ENCODE assay signal across 1 cellular context in the genomic region with DNA sequence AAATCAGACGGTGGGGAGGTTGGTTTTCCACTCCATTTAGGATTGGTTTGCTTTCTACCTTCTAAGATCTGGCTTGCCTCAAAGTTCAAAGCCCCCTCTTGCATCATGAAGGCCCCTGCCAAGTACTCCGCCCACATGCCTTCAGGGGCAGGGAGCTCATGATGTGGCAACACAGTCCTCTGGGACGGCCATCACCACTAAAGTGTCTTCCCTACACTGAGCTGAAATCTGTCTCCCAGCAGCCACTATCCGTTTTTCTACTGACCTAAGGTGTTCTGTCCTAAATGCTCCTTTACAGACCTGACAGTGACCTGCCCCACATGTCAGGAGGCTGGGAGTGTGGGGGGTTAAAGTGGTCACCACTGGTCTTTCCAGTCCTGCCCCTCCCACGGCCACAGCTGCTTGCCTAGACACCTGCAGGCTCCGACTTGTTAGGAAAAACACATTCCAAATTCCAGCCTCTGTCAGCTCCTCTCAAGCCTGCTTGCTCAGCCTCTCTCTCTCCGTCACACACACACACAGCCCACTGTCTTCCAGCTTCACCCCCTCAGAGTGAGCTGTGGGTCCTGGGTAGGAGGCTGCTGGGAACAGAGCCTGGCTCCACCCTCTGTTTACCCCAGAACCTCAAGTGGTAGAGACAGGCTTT.
TF ChIP-seq lines count a peak whose summit lies in the region.

No MANE protein-coding gene starts in this region.

TF ChIP-seq in HepG2, 621 proteins besides CTCF, POLR2A, EP300 and RAD21 (continued from another document and continues in another):
- TF ChIP-seq, protein P1, sequence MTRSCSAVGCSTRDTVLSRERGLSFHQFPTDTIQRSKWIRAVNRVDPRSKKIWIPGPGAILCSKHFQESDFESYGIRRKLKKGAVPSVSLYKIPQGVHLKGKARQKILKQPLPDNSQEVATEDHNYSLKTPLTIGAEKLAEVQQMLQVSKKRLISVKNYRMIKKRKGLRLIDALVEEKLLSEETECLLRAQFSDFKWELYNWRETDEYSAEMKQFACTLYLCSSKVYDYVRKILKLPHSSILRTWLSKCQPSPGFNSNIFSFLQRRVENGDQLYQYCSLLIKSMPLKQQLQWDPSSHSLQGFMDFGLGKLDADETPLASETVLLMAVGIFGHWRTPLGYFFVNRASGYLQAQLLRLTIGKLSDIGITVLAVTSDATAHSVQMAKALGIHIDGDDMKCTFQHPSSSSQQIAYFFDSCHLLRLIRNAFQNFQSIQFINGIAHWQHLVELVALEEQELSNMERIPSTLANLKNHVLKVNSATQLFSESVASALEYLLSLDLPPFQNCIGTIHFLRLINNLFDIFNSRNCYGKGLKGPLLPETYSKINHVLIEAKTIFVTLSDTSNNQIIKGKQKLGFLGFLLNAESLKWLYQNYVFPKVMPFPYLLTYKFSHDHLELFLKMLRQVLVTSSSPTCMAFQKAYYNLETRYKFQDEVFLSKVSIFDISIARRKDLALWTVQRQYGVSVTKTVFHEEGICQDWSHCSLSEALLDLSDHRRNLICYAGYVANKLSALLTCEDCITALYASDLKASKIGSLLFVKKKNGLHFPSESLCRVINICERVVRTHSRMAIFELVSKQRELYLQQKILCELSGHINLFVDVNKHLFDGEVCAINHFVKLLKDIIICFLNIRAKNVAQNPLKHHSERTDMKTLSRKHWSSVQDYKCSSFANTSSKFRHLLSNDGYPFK (CRISPR knock-in tag; IDR thresholded peaks at IDR 0.05; ENCODE audit: borderline replicate concordance), result peak; percentile 48; the same call in 1 of the 2 replicates
- TF ChIP-seq STAG1 (CRISPR knock-in tag; IDR thresholded peaks at IDR 0.05) (peak; percentile 16; the same call in 1 of the 2 replicates), ZNF878 (CRISPR knock-in tag; IDR thresholded peaks at IDR 0.05) (no peak), AGO2 (optimal IDR thresholded peaks at IDR 0.05; ENCODE audit: low read depth, low read length) (no peak), ZKSCAN1 (IDR thresholded peaks at IDR 0.05; ENCODE audit: low read length) (no peak), FIP1L1 (IDR thresholded peaks at IDR 0.05; ENCODE audit: borderline replicate concordance, insufficient read depth, low read depth, low read length) (no peak), YEATS4 (CRISPR knock-in tag; IDR thresholded peaks at IDR 0.05; ENCODE audit: borderline replicate concordance) (peak; percentile 66; the same call in 1 of the 2 replicates), SKI (IDR thresholded peaks at IDR 0.05; ENCODE audit: partially characterized antibody) (peak; percentile 11), SP4 (CRISPR knock-in tag; IDR thresholded peaks at IDR 0.05) (peak; percentile 53; the same call in 1 of the 2 replicates), KDM6A (CRISPR knock-in tag; IDR thresholded peaks at IDR 0.05; ENCODE audit: low read depth) (peak; percentile 67; the same call in 1 of the 2 replicates), SIX1 (CRISPR knock-in tag; IDR thresholded peaks at IDR 0.05; ENCODE audit: borderline replicate concordance) (0 out of 2 replicates have a peak, but pooled peaks have one; percentile 30), ZFP37 (CRISPR knock-in tag; IDR thresholded peaks at IDR 0.05; ENCODE audit: borderline replicate concordance) (no peak), ZNF354B (CRISPR knock-in tag; IDR thresholded peaks at IDR 0.05) (no peak), ZNF556 (CRISPR knock-in tag; IDR thresholded peaks at IDR 0.05; ENCODE audit: borderline replicate concordance) (0 out of 2 replicates have a peak, but pooled peaks have one; percentile 64), IRF2 (CRISPR knock-in tag; IDR thresholded peaks at IDR 0.05) (peak; percentile 44; the same call in 1 of the 2 replicates), ZBTB1 (CRISPR knock-in tag; IDR thresholded peaks at IDR 0.05; ENCODE audit: borderline replicate concordance) (no peak), TBX2 (CRISPR knock-in tag; IDR thresholded peaks at IDR 0.05; ENCODE audit: borderline replicate concordance) (peak; percentile 67; the same call in 1 of the 2 replicates)
- TF ChIP-seq, protein P2, sequence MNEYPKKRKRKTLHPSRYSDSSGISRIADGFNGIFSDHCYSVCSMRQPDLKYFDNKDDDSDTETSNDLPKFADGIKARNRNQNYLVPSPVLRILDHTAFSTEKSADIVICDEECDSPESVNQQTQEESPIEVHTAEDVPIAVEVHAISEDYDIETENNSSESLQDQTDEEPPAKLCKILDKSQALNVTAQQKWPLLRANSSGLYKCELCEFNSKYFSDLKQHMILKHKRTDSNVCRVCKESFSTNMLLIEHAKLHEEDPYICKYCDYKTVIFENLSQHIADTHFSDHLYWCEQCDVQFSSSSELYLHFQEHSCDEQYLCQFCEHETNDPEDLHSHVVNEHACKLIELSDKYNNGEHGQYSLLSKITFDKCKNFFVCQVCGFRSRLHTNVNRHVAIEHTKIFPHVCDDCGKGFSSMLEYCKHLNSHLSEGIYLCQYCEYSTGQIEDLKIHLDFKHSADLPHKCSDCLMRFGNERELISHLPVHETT (CRISPR knock-in tag; conservative IDR thresholded peaks at IDR 0.05), result 0 out of 2 replicates have a peak, but pooled peaks have one; percentile 45
- TF ChIP-seq, protein P3, sequence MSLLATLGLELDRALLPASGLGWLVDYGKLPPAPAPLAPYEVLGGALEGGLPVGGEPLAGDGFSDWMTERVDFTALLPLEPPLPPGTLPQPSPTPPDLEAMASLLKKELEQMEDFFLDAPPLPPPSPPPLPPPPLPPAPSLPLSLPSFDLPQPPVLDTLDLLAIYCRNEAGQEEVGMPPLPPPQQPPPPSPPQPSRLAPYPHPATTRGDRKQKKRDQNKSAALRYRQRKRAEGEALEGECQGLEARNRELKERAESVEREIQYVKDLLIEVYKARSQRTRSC (CRISPR knock-in tag; IDR thresholded peaks at IDR 0.05; ENCODE audit: low read depth), result no peak
- TF ChIP-seq, protein P4, sequence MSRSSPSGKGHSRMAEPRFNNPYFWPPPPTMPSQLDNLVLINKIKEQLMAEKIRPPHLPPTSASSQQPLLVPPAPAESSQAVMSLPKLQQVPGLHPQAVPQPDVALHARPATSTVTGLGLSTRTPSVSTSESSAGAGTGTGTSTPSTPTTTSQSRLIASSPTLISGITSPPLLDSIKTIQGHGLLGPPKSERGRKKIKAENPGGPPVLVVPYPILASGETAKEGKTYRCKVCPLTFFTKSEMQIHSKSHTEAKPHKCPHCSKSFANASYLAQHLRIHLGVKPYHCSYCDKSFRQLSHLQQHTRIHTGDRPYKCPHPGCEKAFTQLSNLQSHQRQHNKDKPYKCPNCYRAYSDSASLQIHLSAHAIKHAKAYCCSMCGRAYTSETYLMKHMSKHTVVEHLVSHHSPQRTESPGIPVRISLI (CRISPR knock-in tag; IDR thresholded peaks at IDR 0.05; ENCODE audit: borderline replicate concordance), result peak; percentile 62; the same call in 1 of the 2 replicates
- TF ChIP-seq, protein P5, sequence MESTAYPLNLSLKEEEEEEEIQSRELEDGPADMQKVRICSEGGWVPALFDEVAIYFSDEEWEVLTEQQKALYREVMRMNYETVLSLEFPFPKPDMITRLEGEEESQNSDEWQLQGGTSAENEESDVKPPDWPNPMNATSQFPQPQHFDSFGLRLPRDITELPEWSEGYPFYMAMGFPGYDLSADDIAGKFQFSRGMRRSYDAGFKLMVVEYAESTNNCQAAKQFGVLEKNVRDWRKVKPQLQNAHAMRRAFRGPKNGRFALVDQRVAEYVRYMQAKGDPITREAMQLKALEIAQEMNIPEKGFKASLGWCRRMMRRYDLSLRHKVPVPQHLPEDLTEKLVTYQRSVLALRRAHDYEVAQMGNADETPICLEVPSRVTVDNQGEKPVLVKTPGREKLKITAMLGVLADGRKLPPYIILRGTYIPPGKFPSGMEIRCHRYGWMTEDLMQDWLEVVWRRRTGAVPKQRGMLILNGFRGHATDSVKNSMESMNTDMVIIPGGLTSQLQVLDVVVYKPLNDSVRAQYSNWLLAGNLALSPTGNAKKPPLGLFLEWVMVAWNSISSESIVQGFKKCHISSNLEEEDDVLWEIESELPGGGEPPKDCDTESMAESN (CRISPR knock-in tag; conservative IDR thresholded peaks at IDR 0.05), result peak; percentile 61; the same call in 1 of the 2 replicates
- TF ChIP-seq, protein P6, sequence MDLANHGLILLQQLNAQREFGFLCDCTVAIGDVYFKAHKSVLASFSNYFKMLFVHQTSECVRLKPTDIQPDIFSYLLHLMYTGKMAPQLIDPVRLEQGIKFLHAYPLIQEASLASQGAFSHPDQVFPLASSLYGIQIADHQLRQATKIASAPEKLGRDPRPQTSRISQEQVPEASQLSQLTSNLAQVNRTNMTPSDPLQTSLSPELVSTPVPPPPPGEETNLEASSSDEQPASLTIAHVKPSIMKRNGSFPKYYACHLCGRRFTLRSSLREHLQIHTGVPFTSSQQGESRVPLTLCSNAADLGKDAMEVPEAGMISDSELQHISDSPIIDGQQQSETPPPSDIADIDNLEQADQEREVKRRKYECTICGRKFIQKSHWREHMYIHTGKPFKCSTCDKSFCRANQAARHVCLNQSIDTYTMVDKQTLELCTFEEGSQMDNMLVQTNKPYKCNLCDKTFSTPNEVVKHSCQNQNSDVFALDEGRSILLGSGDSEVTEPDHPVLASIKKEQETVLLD (CRISPR knock-in tag; IDR thresholded peaks at IDR 0.05; ENCODE audit: low read depth), result 0 out of 2 replicates have a peak, but pooled peaks have one; percentile 24
- TF ChIP-seq, protein P7, sequence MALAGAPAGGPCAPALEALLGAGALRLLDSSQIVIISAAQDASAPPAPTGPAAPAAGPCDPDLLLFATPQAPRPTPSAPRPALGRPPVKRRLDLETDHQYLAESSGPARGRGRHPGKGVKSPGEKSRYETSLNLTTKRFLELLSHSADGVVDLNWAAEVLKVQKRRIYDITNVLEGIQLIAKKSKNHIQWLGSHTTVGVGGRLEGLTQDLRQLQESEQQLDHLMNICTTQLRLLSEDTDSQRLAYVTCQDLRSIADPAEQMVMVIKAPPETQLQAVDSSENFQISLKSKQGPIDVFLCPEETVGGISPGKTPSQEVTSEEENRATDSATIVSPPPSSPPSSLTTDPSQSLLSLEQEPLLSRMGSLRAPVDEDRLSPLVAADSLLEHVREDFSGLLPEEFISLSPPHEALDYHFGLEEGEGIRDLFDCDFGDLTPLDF (CRISPR knock-in tag; IDR thresholded peaks at IDR 0.05), result no peak
- TF ChIP-seq, protein P8, sequence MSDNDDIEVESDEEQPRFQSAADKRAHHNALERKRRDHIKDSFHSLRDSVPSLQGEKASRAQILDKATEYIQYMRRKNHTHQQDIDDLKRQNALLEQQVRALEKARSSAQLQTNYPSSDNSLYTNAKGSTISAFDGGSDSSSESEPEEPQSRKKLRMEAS (IDR thresholded peaks at IDR 0.05), result peak; percentile 77
- TF ChIP-seq, protein P9, sequence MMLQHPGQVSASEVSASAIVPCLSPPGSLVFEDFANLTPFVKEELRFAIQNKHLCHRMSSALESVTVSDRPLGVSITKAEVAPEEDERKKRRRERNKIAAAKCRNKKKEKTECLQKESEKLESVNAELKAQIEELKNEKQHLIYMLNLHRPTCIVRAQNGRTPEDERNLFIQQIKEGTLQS (CRISPR knock-in tag; IDR thresholded peaks at IDR 0.05), result peak; percentile 98
- TF ChIP-seq, protein P10, sequence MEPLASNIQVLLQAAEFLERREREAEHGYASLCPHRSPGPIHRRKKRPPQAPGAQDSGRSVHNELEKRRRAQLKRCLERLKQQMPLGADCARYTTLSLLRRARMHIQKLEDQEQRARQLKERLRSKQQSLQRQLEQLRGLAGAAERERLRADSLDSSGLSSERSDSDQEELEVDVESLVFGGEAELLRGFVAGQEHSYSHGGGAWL (CRISPR knock-in tag; IDR thresholded peaks at IDR 0.05), result no peak
- TF ChIP-seq, protein P11, sequence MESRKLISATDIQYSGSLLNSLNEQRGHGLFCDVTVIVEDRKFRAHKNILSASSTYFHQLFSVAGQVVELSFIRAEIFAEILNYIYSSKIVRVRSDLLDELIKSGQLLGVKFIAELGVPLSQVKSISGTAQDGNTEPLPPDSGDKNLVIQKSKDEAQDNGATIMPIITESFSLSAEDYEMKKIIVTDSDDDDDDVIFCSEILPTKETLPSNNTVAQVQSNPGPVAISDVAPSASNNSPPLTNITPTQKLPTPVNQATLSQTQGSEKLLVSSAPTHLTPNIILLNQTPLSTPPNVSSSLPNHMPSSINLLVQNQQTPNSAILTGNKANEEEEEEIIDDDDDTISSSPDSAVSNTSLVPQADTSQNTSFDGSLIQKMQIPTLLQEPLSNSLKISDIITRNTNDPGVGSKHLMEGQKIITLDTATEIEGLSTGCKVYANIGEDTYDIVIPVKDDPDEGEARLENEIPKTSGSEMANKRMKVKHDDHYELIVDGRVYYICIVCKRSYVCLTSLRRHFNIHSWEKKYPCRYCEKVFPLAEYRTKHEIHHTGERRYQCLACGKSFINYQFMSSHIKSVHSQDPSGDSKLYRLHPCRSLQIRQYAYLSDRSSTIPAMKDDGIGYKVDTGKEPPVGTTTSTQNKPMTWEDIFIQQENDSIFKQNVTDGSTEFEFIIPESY (CRISPR knock-in tag; IDR thresholded peaks at IDR 0.05), result peak; percentile 32; the same call in 1 of the 2 replicates
- TF ChIP-seq, protein P12, sequence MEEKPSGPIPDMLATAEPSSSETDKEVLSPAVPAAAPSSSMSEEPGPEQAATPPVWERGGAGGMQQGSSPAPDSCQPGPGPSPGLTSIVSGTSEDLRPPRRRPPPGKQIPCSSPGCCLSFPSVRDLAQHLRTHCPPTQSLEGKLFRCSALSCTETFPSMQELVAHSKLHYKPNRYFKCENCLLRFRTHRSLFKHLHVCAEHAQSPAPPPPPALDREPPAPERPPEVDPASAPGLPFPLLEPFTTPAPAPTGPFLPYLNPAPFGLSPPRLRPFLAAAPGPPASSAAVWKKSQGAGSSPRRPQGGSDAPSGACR (CRISPR knock-in tag; IDR thresholded peaks at IDR 0.05), result 0 out of 2 replicates have a peak, but pooled peaks have one; percentile 47
- TF ChIP-seq, protein P13, sequence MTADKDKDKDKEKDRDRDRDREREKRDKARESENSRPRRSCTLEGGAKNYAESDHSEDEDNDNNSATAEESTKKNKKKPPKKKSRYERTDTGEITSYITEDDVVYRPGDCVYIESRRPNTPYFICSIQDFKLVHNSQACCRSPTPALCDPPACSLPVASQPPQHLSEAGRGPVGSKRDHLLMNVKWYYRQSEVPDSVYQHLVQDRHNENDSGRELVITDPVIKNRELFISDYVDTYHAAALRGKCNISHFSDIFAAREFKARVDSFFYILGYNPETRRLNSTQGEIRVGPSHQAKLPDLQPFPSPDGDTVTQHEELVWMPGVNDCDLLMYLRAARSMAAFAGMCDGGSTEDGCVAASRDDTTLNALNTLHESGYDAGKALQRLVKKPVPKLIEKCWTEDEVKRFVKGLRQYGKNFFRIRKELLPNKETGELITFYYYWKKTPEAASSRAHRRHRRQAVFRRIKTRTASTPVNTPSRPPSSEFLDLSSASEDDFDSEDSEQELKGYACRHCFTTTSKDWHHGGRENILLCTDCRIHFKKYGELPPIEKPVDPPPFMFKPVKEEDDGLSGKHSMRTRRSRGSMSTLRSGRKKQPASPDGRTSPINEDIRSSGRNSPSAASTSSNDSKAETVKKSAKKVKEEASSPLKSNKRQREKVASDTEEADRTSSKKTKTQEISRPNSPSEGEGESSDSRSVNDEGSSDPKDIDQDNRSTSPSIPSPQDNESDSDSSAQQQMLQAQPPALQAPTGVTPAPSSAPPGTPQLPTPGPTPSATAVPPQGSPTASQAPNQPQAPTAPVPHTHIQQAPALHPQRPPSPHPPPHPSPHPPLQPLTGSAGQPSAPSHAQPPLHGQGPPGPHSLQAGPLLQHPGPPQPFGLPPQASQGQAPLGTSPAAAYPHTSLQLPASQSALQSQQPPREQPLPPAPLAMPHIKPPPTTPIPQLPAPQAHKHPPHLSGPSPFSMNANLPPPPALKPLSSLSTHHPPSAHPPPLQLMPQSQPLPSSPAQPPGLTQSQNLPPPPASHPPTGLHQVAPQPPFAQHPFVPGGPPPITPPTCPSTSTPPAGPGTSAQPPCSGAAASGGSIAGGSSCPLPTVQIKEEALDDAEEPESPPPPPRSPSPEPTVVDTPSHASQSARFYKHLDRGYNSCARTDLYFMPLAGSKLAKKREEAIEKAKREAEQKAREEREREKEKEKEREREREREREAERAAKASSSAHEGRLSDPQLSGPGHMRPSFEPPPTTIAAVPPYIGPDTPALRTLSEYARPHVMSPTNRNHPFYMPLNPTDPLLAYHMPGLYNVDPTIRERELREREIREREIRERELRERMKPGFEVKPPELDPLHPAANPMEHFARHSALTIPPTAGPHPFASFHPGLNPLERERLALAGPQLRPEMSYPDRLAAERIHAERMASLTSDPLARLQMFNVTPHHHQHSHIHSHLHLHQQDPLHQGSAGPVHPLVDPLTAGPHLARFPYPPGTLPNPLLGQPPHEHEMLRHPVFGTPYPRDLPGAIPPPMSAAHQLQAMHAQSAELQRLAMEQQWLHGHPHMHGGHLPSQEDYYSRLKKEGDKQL (CRISPR knock-in tag; IDR thresholded peaks at IDR 0.05; ENCODE audit: low read depth), result peak; percentile 42; the same call in 1 of the 2 replicates
